Comparison of ENCODE assay signal across 19 cellular contexts in the genomic region with DNA sequence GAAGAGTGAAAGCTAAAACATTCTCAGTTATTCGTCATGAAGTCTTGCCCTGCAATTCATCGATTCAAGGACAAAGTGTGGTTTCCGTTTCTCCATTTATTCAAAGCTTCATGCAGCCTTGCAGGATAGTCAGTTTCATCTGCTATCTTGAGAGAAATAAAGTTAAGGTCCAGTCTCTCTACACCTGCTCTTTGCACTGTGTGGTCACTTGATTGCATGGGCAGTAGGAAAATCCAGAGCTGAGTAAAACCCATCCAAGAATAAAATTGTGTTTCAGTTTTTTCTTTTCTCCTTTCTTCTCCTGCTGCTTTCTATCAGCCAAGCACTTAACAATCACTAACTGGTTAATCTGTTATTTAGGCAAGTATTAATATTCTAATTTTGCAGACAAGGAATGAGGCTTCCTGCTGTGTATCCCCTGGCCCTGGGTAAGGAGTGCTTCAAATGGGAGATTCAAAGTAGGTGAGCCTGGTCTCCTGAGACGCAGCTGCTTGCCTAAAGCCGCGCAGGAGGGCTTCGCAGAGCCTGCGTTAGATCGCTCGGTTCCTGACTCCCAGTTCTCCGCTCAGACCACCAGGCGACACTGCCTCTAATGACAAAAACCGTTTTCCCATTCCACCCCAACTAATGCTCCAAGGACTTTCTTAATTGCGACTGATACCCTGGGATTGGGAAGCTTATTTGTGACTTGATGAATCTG.
DNase-seq lines count a peak whose midpoint lies in the region; ATAC-seq and TF ChIP-seq lines count a peak whose summit lies in the region.
"Had no signal": no experiment of that assay in that cellular context is flagged by ENCODE, and none has a peak within 500 bp of the region (broad histone marks: within the 10 kb centered on the region; RNA-seq: fewer than 3 reads in every experiment).

No MANE protein-coding gene starts in this region.

- H2BK15ac ChIP-seq in H9 (ENCODE audit: low read depth, low read length), result no peak overlapping the region

- no peak overlapping the region for H3K4ac ChIP-seq in H9 (ENCODE audit: low read depth, low read length)

- DNase-seq in H9, result peak; percentile 73
- peak; percentile 52 for DNase-seq in ecto neural progenitor cell (ENCODE audit: low spot score)
- DNase-seq in iPS-NIHi7 (ENCODE audit: extremely low spot score), result peak; percentile 50
- no peak for DNase-seq in smooth muscle cell (lab: John Stamatoyannopoulos, UW; ENCODE audit: unreplicated experiment)
- no peak for DNase-seq in ACHN
- DNase-seq: Calu3; CD8-positive, alpha-beta T cell; Karpas-422; NCI-H1417 treated with DMSO at 0.1 percent for 48 hours; NCI-H1930; NCI-H345; NCI-H524 treated with DMSO at 0.1 percent for 48 hours; PC-9 had no signal

- H2BK120ac ChIP-seq in H9 (ENCODE audit: low read depth, low read length, poor library complexity, severe bottlenecking), result no peak overlapping the region

- H2AFZ ChIP-seq in H9 (ENCODE audit: low read length) (no peak overlapping the region), smooth muscle cell (ENCODE audit: low read depth) (peak overlapping the region; percentile 34)
- H2AFZ ChIP-seq: PC-9 had no signal

- WGBS in H9 (ENCODE audit: extremely low coverage, insufficient read length, low lambda C conversion rate), result no CpG with 5 or more reads among the region's 14 CpGs
- 35% methylated on average over 14 of the region's 14 CpGs for WGBS in smooth muscle cell (ENCODE audit: low lambda C conversion rate)

- peak overlapping the region in 1 of 3 experiments; percentile 63; a peak in 2 of 7 replicates for H3K27ac Mint-ChIP-seq in H9
- H3K27ac Mint-ChIP-seq: CD8-positive, alpha-beta T cell; IgD-negative memory B cell had no signal

- no peak overlapping the region for H2BK12ac ChIP-seq in H9 (ENCODE audit: insufficient read length, low read depth, low read length)

- H3F3A ChIP-seq in smooth muscle cell (ENCODE audit: low read depth), result no peaks in the 10 kb centered on the region

- H3T11ph ChIP-seq in H9 (ENCODE audit: low read length), result no peak overlapping the region

- H3K18ac ChIP-seq in H9 (ENCODE audit: insufficient read length, low read depth, low read length), result no peak overlapping the region

- no peak overlapping the region for H3K9ac ChIP-seq in H9 (ENCODE audit: extremely low read depth, insufficient read length, low read length)
- no peak overlapping the region for H3K9ac ChIP-seq in smooth muscle cell (ENCODE audit: low read depth)
- H3K9ac ChIP-seq: BLaER1 treated with 17β-estradiol and CSF1 and Interleukin-3, amounts not matched to agents 10 nM and 100 nM had no signal

- H3K79me2 ChIP-seq in H9 (ENCODE audit: insufficient read depth, low read length), result no peaks in the 10 kb centered on the region
- H3K79me2 ChIP-seq in smooth muscle cell (ENCODE audit: low read depth), result no peaks in the 10 kb centered on the region

- no peak overlapping the region for H4K91ac ChIP-seq in H9 (ENCODE audit: insufficient read length, low read depth, low read length)

- no peaks in the 10 kb centered on the region for H3K9me3 Mint-ChIP-seq in H9
- H3K9me3 Mint-ChIP-seq: CD8-positive, alpha-beta T cell had no signal

- H3K36me3 Mint-ChIP-seq in H9 (ENCODE audit: insufficient read depth in 1 of 3, low read depth in 3 of 3), result no peaks in the 10 kb centered on the region
- H3K36me3 Mint-ChIP-seq: CD8-positive, alpha-beta T cell; IgD-negative memory B cell had no signal

- in situ Hi-C loops in ACHN (cut with HindIII; ENCODE audit: low pct_ligation_motif_present, low pct_unique_long_range_greater_than_20kb, low sequenced_read_pairs), result no loop called here

- no peak overlapping the region for H2AK5ac ChIP-seq in H9 (ENCODE audit: insufficient read length, low read length)

- H3K4me2 ChIP-seq in H9 (ENCODE audit: insufficient read depth, insufficient read length, low read length), result no peak overlapping the region
- no peak overlapping the region for H3K4me2 ChIP-seq in smooth muscle cell
- H3K4me2 ChIP-seq: BLaER1 treated with 17β-estradiol and CSF1 and Interleukin-3, amounts not matched to agents 10 nM and 100 nM; PC-9 had no signal

- TF ChIP-seq CTCF in H9 (conservative IDR thresholded peaks at IDR 0.05) (peak; percentile 45; the same call in 2 of the 3 replicates), smooth muscle cell (IDR thresholded peaks at IDR 0.05; ENCODE audit: borderline replicate concordance, insufficient read depth, poor library complexity, severe bottlenecking) (no peak)

- H4K8ac ChIP-seq in H9 (replicated peaks; ENCODE audit: insufficient read length, low read depth, low read length), result no peak overlapping the region

- H3K4me1 Mint-ChIP-seq in H9, result peaks cover 12 to 13% of the 10 kb centered on the region in 2 experiments
- H3K4me1 Mint-ChIP-seq: IgD-negative memory B cell had no signal

- H2BK5ac ChIP-seq in H9 (ENCODE audit: insufficient read length, low read length), result no peak overlapping the region

- H3K4me1 ChIP-seq in H9 (ENCODE audit: insufficient read depth, low read length), result no peaks in the 10 kb centered on the region
- no peaks in the 10 kb centered on the region for H3K4me1 ChIP-seq in smooth muscle cell (ENCODE audit: low read depth)
- H3K4me1 ChIP-seq: BLaER1 treated with 17β-estradiol and CSF1 and Interleukin-3, amounts not matched to agents 10 nM and 100 nM had no signal

- no peak overlapping the region for H3K56ac ChIP-seq in H9 (ENCODE audit: insufficient read length, low read depth, low read length)

- ATAC-seq in HG03135 (IDR thresholded peaks at IDR 0.05; ENCODE audit: unreplicated experiment) (no peak), HG02840 (IDR thresholded peaks at IDR 0.05; ENCODE audit: low FRiP score, unreplicated experiment) (no peak)
- ATAC-seq: CD8-positive, alpha-beta T cell had no signal

- no peak overlapping the region for H2BK20ac ChIP-seq in H9 (ENCODE audit: low read depth, low read length, poor library complexity, severe bottlenecking)

- no peaks in the 10 kb centered on the region for H3K23me2 ChIP-seq in H9 (ENCODE audit: insufficient read length, low read depth, low read length, poor library complexity, severe bottlenecking)

- H4K5ac ChIP-seq in H9 (ENCODE audit: insufficient read length, low read depth, low read length), result no peak overlapping the region

- H3K27me3 Mint-ChIP-seq in H9 (ENCODE audit: low read depth), result peaks cover 7% of the 10 kb centered on the region
- H3K27me3 Mint-ChIP-seq: IgD-negative memory B cell had no signal

- H3K27me3 ChIP-seq in H9 (ENCODE audit: insufficient read depth, low read length) (no peaks in the 10 kb centered on the region), smooth muscle cell (ENCODE audit: low read depth) (peaks cover 30% of the 10 kb centered on the region)
- H3K27me3 ChIP-seq: BLaER1 treated with 17β-estradiol and CSF1 and Interleukin-3, amounts not matched to agents 10 nM and 100 nM had no signal

- H3K14ac ChIP-seq in H9 (ENCODE audit: insufficient read depth, low read length), result no peak overlapping the region

- no peaks in the 10 kb centered on the region for H3K79me1 ChIP-seq in H9 (ENCODE audit: insufficient read depth, low read depth, low read length, poor library complexity, severe bottlenecking)

- no peaks in the 10 kb centered on the region for H3K36me3 ChIP-seq in smooth muscle cell (ENCODE audit: low read depth)
- H3K36me3 ChIP-seq: BLaER1 treated with 17β-estradiol and CSF1 and Interleukin-3, amounts not matched to agents 10 nM and 100 nM had no signal

- H4K20me1 ChIP-seq in H9 (ENCODE audit: control insufficient read depth, insufficient read depth, insufficient read length) (no peaks in the 10 kb centered on the region), smooth muscle cell (ENCODE audit: low read depth) (no peaks in the 10 kb centered on the region)
- H4K20me1 ChIP-seq: BLaER1 treated with 17β-estradiol and CSF1 and Interleukin-3, amounts not matched to agents 10 nM and 100 nM had no signal

- no peak overlapping the region for H3K23ac ChIP-seq in H9 (ENCODE audit: insufficient read length, low read depth, low read length)

- H3K9me3 ChIP-seq in H9 (ENCODE audit: control insufficient read depth, low read depth, low read length) (no peaks in the 10 kb centered on the region), smooth muscle cell (replicated peaks; ENCODE audit: low read depth) (no peaks in the 10 kb centered on the region)
- H3K9me3 ChIP-seq: BLaER1 treated with 17β-estradiol and CSF1 and Interleukin-3, amounts not matched to agents 10 nM and 100 nM had no signal

- H3K27ac ChIP-seq in H9 (ENCODE audit: insufficient read length, low read depth, low read length) (no peak overlapping the region), smooth muscle cell (ENCODE audit: low read depth) (no peak overlapping the region)
- H3K27ac ChIP-seq: BLaER1 treated with 17β-estradiol and CSF1 and Interleukin-3, amounts not matched to agents 10 nM and 100 nM; HL-60; PC-9; RWPE1 had no signal

- no peak overlapping the region for H3K4me3 ChIP-seq in smooth muscle cell
- H3K4me3 ChIP-seq: BLaER1 treated with 17β-estradiol and CSF1 and Interleukin-3, amounts not matched to agents 10 nM and 100 nM; PC-9 had no signal

- no peak overlapping the region for H3K4me3 Mint-ChIP-seq in H9
- H3K4me3 Mint-ChIP-seq: CD8-positive, alpha-beta T cell; IgD-negative memory B cell had no signal

Comparison
In these comparisons a context has a peak if more than half of its experiments do, and no peak if none do; other contexts are left out.
1. DNase-seq: peak in H9 (single experiment), ecto neural progenitor cell (single experiment) and iPS-NIHi7 (single experiment); none in smooth muscle cell (single experiment) and ACHN (single experiment).